ENCODE assay signal across 1 cellular context in genomic region chr4:86307432-86307831, GRCh38.
TF ChIP-seq lines count a peak whose summit lies in the region.

No MANE protein-coding gene starts in this region.

TF ChIP-seq in endothelial cell of umbilical vein, 7 proteins besides CTCF, POLR2A, EP300 and RAD21 (continued from another document):
- TF ChIP-seq JUN (IDR thresholded peaks at IDR 0.05; ENCODE audit: borderline replicate concordance, insufficient read depth, insufficient read length, low read depth), result peak; percentile 15
